20 cellular contexts compared by ENCODE assay signal in the genomic region with DNA sequence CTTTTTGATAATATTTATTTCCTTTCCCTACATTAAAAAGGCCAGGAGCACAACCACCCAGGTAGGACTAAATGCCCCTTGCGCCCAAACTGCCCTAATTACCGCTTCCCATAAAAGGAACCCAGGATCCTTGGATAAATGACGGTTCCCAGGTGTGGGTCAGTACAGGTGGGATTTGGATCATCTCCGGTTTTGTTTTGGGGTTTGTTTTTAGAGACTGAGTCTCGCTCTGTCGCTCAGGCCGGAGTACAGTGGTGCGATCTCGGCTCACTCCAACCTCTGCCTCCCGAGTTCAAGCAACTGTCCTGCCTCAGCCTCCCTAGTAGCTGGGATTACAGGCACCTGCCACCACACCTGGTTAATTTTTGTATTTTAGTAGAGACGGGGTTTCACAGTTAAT. TPM values are rescaled to one million over a fixed set of nuclear protein-coding genes. Genes with fewer than 3 reads are reported as not detected.
DNase-seq lines count a peak whose midpoint lies in the region; ATAC-seq, FAIRE-seq and TF ChIP-seq lines count a peak whose summit lies in the region.
"Had no signal": no experiment of that assay in that cellular context is flagged by ENCODE, and none has a peak within 500 bp of the region (broad histone marks: within the 10 kb centered on the region; RNA-seq: fewer than 3 reads in every experiment).

No MANE protein-coding gene starts in this region.

- H3K4me3 Mint-ChIP-seq in nephron progenitor cell = no peak overlapping the region

- H3K9ac ChIP-seq in GM12878 (ENCODE audit: control insufficient read depth, insufficient read depth, low read length) = no peak overlapping the region

- SMC1A ChIA-PET in GM12878 (lab: Charles Lee; ENCODE audit: uncharacterized antibody, unreplicated experiment) = interaction anchor here (1.6 kb wide), 1 partner anchor 351 kb away, joined by 4 read pairs; no protein-coding TSS in a partner anchor

- H3K27me3 ChIP-seq in right atrium auricular region = no peaks in the 10 kb centered on the region
- no peaks in the 10 kb centered on the region for H3K27me3 ChIP-seq in GM12878 (replicated peaks in 1 of 2; ENCODE audit: control insufficient read depth in 2 of 2, insufficient read depth in 2 of 2, low read length in 1 of 2)

- no peaks in the 10 kb centered on the region for H3K27me3 Mint-ChIP-seq in nephron progenitor cell (ENCODE audit: low read depth, poor library complexity)

- peaks cover 12% of the 10 kb centered on the region for H3K79me2 ChIP-seq in GM12878 (ENCODE audit: control insufficient read depth, insufficient read depth, low read length)

- no TSS peak for BruUV-seq in GM12878 (replicated peaks; lab: Mats Ljungman, UMichigan)

- RAD21 ChIA-PET in GM12878 (lab: Charles Lee; ENCODE audit: unreplicated experiment) = interaction anchor here (1.0 kb wide), 1 partner anchor 17 kb away, joined by 3 read pairs; no protein-coding TSS in a partner anchor

- POLR2A ChIA-PET in GM12878 (lab: Charles Lee) = no interaction called here

- H3K27ac ChIP-seq in right atrium auricular region (no peak overlapping the region), GM12878 (ENCODE audit: control insufficient read depth, insufficient read depth) (no peak overlapping the region)
- H3K27ac ChIP-seq: C4-2B had no signal

- H3K9me3 ChIP-seq in right atrium auricular region (no peaks in the 10 kb centered on the region), GM12878 (replicated peaks; ENCODE audit: control insufficient read depth, insufficient read depth, low read length) (no peaks in the 10 kb centered on the region)

- FAIRE-seq in GM12878 (lab: Jason Lieb, UNC) = no peak
- FAIRE-seq: GM12891, H54 had no signal

- H4K20me1 ChIP-seq in GM12878 (ENCODE audit: control insufficient read depth, insufficient read depth) = 0 out of 2 replicates have a peak, but pooled peaks cover 1% of the 10 kb centered on the region

- in situ Hi-C loops in GM12878 (cut with MboI) = loop anchor here (25.0 kb wide), 1 partner anchor 1072 kb away; no protein-coding TSS in a partner anchor

- DNase-seq in right atrium auricular region (ENCODE audit: low spot score) (peak; percentile 26), left cardiac atrium (no peak), GM12878 (ENCODE audit: low read depth, low spot score) (no peak), nephron progenitor cell (no peak), kidney tubule cell (ENCODE audit: low spot score) (no peak), SK-N-DZ (ENCODE audit: low spot score) (no peak)
- DNase-seq: DMS 273 treated with DMSO at 0.1 percent for 48 hours; GDM1; KG1; NCI-H1417 treated with DMSO at 0.1 percent for 48 hours; NCI-H2029; NCI-H2171; NCI-H446; NCI-H69; NK-92 treated with Interleukin-12 subunit alpha and Interleukin-12 subunit beta, amount 100 ng/mL, for 24 hours; SHP77 treated with DMSO at 0.1 percent for 48 hours had no signal

- H3K36me3 ChIP-seq in right atrium auricular region = peaks cover 18% of the 10 kb centered on the region
- peaks cover 5 to 26% of the 10 kb centered on the region in 2 experiments for H3K36me3 ChIP-seq in GM12878 (ENCODE audit: control insufficient read depth in 2 of 2, insufficient read depth in 2 of 2, low read length in 1 of 2)

- CTCF ChIA-PET in GM12878 (lab: Yijun Ruan, JAX) = interaction anchor here (0.8 to 1.8 kb wide), 2 partner anchors 17 to 172 kb away, joined by 3 to 5 read pairs; no protein-coding TSS in a partner anchor

- peak overlapping the region; percentile 64 for H3K27ac Mint-ChIP-seq in nephron progenitor cell

- TF ChIP-seq POLR2A in GM12878 (IDR thresholded peaks at IDR 0.05; ENCODE audit: low read depth, low read length) = no peak

- TF ChIP-seq RAD21 in GM12878 (IDR thresholded peaks at IDR 0.05; ENCODE audit: insufficient read depth, low read depth, low read length) = no peak

- no peaks in the 10 kb centered on the region for H3K9me3 Mint-ChIP-seq in nephron progenitor cell

- H3K36me3 Mint-ChIP-seq in nephron progenitor cell (ENCODE audit: low read depth) = peaks cover 56% of the 10 kb centered on the region

- ATAC-seq in left cardiac atrium (no peak), GM12878 (no peak), HG03571 (IDR thresholded peaks at IDR 0.05; ENCODE audit: unreplicated experiment) (no peak)

- no peaks in the 10 kb centered on the region for H3K4me1 Mint-ChIP-seq in nephron progenitor cell

- WGBS in GM12878 (ENCODE audit: insufficient coverage, insufficient replicate concordance, low lambda C conversion rate, missing lambda C conversion rate) = 98% methylated on average over 11 of the region's 11 CpGs

- H3K4me3 ChIP-seq in right atrium auricular region = no peak overlapping the region
- no peak overlapping the region for H3K4me3 ChIP-seq in GM12878

- TF ChIP-seq CTCF in right atrium auricular region (IDR thresholded peaks at IDR 0.05) (no peak), GM12878 (IDR thresholded peaks at IDR 0.05 in 2 of 3, conservative IDR thresholded peaks at IDR 0.05 in 1 of 3; ENCODE audit: control insufficient read depth in 2 of 3, extremely low read depth in 1 of 3, insufficient read depth in 1 of 3, low read depth in 3 of 3, low read length in 3 of 3) (no peak), nephron progenitor cell (IDR thresholded peaks at IDR 0.05) (no peak)

- TF ChIP-seq EP300 in GM12878 (IDR thresholded peaks at IDR 0.05; ENCODE audit: borderline replicate concordance in 1 of 2, control insufficient read depth in 1 of 2, low read depth in 2 of 2, low read length in 2 of 2) = no peak

- H3K4me1 ChIP-seq in right atrium auricular region = peaks cover 0 to 4% of the 10 kb centered on the region in 2 donors
- H3K4me1 ChIP-seq in GM12878 (ENCODE audit: control insufficient read depth, insufficient read depth, low read length) = no peaks in the 10 kb centered on the region

- H2AFZ ChIP-seq in GM12878 (ENCODE audit: control insufficient read depth, low read depth, low read length) = no peak overlapping the region

- intact Hi-C loops in left cardiac atrium (cut with DNase I) (no loop called here), GM12878 (cut with micrococcal nuclease; ENCODE audit: unreplicated experiment) (no loop called here)

- H3K4me2 ChIP-seq in GM12878 (ENCODE audit: control insufficient read depth, insufficient read depth) = no peak overlapping the region

TF ChIP-seq in GM12878, 131 proteins besides CTCF, POLR2A, EP300 and RAD21:
- TF ChIP-seq BCL3 (IDR thresholded peaks at IDR 0.05; ENCODE audit: borderline replicate concordance, insufficient read depth, low read depth, low read length, poor library complexity, severe bottlenecking) (no peak), NFXL1 (IDR thresholded peaks at IDR 0.05; ENCODE audit: borderline replicate concordance) (peak; percentile 80; the same call in 1 of the 2 replicates), ETV6 (conservative IDR thresholded peaks at IDR 0.05 in 1 of 2, IDR thresholded peaks at IDR 0.05 in 1 of 2; ENCODE audit: borderline replicate concordance in 1 of 2, low read depth in 1 of 2) (peak in 1 of 2 experiments; percentile 69; a peak in 1 of 4 replicates)
- TF ChIP-seq, protein P1, sequence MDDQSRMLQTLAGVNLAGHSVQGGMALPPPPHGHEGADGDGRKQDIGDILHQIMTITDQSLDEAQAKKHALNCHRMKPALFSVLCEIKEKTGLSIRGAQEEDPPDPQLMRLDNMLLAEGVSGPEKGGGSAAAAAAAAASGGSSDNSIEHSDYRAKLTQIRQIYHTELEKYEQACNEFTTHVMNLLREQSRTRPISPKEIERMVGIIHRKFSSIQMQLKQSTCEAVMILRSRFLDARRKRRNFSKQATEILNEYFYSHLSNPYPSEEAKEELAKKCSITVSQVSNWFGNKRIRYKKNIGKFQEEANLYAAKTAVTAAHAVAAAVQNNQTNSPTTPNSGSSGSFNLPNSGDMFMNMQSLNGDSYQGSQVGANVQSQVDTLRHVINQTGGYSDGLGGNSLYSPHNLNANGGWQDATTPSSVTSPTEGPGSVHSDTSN (IDR thresholded peaks at IDR 0.05; ENCODE audit: insufficient replicate concordance, low read depth, low read length) = no peak

RNA-seq across cellular contexts. Expression of gene ZNF217, which starts 28.4 kb away (rescaled TPM):
- total RNA-seq in right atrium auricular region (10 to 100 TPM in 1 of 2 donors, 1 to 10 TPM in 1; 7.6 to 13.8 TPM), left cardiac atrium (10 to 100 TPM; 12.6 to 15.8 TPM), GM12878 (2014; rRNA removed) (40.8 and 45.6 TPM in 2 replicates), GM12878 (2014; rRNA removed; fragmentation: Illumina TruSeq; extraction: Trizol) (40.2 and 40.5 TPM in 2 replicates), GM12878 (2021) (76.6 and 81.3 TPM in 2 replicates)
- 213 and 215 TPM in 2 replicates for total RNA-seq in GM12878 (2013; cell fraction: nucleolus; rRNA removed)
- 20.6 TPM for polyA plus RNA-seq in GM12878 (2011; ENCODE audit: low read depth)
- polyA plus RNA-seq in GM12878 (2011; rRNA removed) (48.1 and 54.3 TPM in 2 replicates), GM12878 (2014; fragmentation: Illumina TruSeq; extraction: Trizol) (54.8 and 62.7 TPM in 2 replicates), GM12878 (2014; fragmentation: Nextera tagmentation; extraction: Ambion mirVana) (10 to 100 TPM in 1 of 2 experiments, 1 to 10 TPM in 1; 8.5 to 12.4 TPM), GM12878 (2014; rRNA removed) (40.4 and 43.2 TPM in 2 replicates), GM12878 (2016; fragmentation: Nextera tagmentation; extraction: Ambion mirVana) (10 to 100 TPM; 14.0 to 16.9 TPM)
- polyA plus RNA-seq in GM12878 (2011; cell fraction: cytosol; rRNA removed) = 37.7 and 55.2 TPM in 2 replicates
- polyA plus RNA-seq in GM12878 (2011; cell fraction: nucleus; rRNA removed) = 47.8 and 55.7 TPM in 2 replicates
- polyA plus RNA-seq in GM12878 (2012) = 25.9 and 54.1 TPM in 2 replicates
- polyA minus RNA-seq in GM12878 (2011; rRNA and poly(A)+ RNA removed) = 87.0 and 96.8 TPM in 2 replicates
- 42.6 and 44.9 TPM in 2 replicates for polyA minus RNA-seq in GM12878 (2011; cell fraction: cytosol; rRNA and poly(A)+ RNA removed)
- 40.7 and 55.8 TPM in 2 replicates for polyA minus RNA-seq in GM12878 (2011; cell fraction: nucleus; rRNA and poly(A)+ RNA removed)
- polyA plus RNA-seq in SK-N-DZ (2014; cell fraction: cytosol; rRNA removed) = 9.8 and 10.8 TPM in 2 replicates
- polyA plus RNA-seq in SK-N-DZ (2014; cell fraction: nucleus; rRNA removed) = 9.4 and 19.0 TPM in 2 replicates
